1 cellular context compared by ENCODE assay signal in the genomic region with DNA sequence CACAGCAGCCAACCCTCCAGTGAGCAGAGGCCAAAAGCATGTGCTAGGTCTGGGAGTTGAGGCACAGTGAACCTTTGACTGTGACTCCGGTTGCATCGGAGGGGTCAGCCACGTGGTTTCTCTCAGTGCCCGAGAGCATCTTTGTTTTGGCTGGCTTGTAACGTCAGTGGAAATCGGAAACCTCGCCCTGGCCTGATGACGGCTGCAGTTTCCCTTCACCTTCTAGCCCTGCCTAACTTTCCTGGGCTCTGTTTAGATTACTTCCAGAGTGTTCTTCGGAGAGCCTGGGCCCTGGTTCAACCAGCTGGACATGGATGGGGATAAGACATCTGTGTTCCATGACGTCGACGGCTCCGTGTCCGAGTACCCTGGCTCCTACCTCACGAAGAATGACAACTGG.
TF ChIP-seq lines count a peak whose summit lies in the region.

No MANE protein-coding gene starts in this region.

TF ChIP-seq in SK-N-SH treated with all-trans-retinoic acid at 6 μM for 48 hours, 23 proteins besides CTCF, POLR2A, EP300 and RAD21 (continued from another document):
- TF ChIP-seq, protein P1, sequence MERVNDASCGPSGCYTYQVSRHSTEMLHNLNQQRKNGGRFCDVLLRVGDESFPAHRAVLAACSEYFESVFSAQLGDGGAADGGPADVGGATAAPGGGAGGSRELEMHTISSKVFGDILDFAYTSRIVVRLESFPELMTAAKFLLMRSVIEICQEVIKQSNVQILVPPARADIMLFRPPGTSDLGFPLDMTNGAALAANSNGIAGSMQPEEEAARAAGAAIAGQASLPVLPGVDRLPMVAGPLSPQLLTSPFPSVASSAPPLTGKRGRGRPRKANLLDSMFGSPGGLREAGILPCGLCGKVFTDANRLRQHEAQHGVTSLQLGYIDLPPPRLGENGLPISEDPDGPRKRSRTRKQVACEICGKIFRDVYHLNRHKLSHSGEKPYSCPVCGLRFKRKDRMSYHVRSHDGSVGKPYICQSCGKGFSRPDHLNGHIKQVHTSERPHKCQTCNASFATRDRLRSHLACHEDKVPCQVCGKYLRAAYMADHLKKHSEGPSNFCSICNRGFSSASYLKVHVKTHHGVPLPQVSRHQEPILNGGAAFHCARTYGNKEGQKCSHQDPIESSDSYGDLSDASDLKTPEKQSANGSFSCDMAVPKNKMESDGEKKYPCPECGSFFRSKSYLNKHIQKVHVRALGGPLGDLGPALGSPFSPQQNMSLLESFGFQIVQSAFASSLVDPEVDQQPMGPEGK (CRISPR knock-in tag; IDR thresholded peaks at IDR 0.05; ENCODE audit: borderline replicate concordance), result no peak
- TF ChIP-seq, protein P2, sequence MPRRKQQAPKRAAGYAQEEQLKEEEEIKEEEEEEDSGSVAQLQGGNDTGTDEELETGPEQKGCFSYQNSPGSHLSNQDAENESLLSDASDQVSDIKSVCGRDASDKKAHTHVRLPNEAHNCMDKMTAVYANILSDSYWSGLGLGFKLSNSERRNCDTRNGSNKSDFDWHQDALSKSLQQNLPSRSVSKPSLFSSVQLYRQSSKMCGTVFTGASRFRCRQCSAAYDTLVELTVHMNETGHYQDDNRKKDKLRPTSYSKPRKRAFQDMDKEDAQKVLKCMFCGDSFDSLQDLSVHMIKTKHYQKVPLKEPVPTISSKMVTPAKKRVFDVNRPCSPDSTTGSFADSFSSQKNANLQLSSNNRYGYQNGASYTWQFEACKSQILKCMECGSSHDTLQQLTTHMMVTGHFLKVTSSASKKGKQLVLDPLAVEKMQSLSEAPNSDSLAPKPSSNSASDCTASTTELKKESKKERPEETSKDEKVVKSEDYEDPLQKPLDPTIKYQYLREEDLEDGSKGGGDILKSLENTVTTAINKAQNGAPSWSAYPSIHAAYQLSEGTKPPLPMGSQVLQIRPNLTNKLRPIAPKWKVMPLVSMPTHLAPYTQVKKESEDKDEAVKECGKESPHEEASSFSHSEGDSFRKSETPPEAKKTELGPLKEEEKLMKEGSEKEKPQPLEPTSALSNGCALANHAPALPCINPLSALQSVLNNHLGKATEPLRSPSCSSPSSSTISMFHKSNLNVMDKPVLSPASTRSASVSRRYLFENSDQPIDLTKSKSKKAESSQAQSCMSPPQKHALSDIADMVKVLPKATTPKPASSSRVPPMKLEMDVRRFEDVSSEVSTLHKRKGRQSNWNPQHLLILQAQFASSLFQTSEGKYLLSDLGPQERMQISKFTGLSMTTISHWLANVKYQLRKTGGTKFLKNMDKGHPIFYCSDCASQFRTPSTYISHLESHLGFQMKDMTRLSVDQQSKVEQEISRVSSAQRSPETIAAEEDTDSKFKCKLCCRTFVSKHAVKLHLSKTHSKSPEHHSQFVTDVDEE (CRISPR knock-in tag; IDR thresholded peaks at IDR 0.05), result no peak
- TF ChIP-seq, protein P3, sequence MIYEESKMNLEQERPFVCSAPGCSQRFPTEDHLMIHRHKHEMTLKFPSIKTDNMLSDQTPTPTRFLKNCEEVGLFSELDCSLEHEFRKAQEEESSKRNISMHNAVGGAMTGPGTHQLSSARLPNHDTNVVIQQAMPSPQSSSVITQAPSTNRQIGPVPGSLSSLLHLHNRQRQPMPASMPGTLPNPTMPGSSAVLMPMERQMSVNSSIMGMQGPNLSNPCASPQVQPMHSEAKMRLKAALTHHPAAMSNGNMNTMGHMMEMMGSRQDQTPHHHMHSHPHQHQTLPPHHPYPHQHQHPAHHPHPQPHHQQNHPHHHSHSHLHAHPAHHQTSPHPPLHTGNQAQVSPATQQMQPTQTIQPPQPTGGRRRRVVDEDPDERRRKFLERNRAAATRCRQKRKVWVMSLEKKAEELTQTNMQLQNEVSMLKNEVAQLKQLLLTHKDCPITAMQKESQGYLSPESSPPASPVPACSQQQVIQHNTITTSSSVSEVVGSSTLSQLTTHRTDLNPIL (CRISPR knock-in tag; IDR thresholded peaks at IDR 0.05; ENCODE audit: low read depth), result no peak
- TF ChIP-seq, protein P4, sequence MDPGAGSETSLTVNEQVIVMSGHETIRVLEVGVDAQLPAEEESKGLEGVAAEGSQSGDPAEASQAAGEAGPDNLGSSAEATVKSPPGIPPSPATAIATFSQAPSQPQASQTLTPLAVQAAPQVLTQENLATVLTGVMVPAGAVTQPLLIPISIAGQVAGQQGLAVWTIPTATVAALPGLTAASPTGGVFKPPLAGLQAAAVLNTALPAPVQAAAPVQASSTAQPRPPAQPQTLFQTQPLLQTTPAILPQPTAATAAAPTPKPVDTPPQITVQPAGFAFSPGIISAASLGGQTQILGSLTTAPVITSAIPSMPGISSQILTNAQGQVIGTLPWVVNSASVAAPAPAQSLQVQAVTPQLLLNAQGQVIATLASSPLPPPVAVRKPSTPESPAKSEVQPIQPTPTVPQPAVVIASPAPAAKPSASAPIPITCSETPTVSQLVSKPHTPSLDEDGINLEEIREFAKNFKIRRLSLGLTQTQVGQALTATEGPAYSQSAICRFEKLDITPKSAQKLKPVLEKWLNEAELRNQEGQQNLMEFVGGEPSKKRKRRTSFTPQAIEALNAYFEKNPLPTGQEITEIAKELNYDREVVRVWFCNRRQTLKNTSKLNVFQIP (CRISPR knock-in tag; IDR thresholded peaks at IDR 0.05; ENCODE audit: borderline replicate concordance, low read depth), result no peak
- no peak for TF ChIP-seq ZFP3 (CRISPR knock-in tag; IDR thresholded peaks at IDR 0.05)
- no peak for TF ChIP-seq CSDC2 (CRISPR knock-in tag; IDR thresholded peaks at IDR 0.05)
